13 cellular contexts compared by ENCODE assay signal in the genomic region with DNA sequence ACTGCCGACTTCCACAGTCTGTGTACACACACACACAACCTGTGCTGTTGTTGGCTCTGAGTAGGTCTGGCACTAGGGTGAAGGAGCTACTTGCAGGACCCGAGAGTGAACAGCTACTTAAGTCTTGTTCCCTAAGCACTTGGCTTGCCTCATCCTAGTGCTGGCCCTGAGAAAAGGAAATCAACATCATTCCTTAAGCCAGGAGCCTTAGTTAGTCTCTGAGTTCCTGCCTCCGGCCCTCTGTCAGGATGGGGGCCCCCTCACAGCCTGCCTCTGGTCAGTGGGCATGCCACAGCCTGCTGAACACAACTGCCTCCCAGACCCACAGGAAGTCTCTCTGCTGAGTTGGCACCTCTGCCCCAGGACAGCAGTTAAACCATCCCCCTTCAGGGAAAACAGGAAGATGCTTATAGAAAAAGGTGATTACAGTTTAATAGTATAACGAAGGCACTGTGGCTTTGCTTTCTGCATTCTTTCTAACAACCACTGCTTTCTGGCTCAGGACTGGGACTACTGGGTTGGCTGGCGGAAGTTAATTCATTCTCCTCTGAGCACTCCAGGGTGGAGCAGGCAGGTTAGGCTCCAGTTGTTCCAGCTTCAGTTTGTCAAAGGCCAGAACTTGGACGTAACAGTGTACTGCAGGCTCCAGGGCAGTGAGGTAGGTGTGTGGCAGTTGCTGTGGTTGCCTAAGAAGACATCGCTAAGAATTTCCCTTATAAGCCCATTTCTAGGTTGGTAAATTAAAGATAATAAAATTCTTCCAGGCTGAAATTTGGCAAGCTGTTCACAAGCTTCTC. TPM values are rescaled to one million over a fixed set of nuclear protein-coding genes. Genes with fewer than 3 reads are reported as not detected.
DNase-seq lines count a peak whose midpoint lies in the region; ATAC-seq and TF ChIP-seq lines count a peak whose summit lies in the region.
"Had no signal": no experiment of that assay in that cellular context is flagged by ENCODE, and none has a peak within 500 bp of the region (broad histone marks: within the 10 kb centered on the region; RNA-seq: fewer than 3 reads in every experiment).

No MANE protein-coding gene starts in this region.

- H3K36me3 Mint-ChIP-seq in HFFc6 (ENCODE audit: low read depth) (no peaks in the 10 kb centered on the region; the same call in 1 of the 2 replicates), progenitor cell of endocrine pancreas (ENCODE audit: insufficient read depth) (no peaks in the 10 kb centered on the region)
- H3K36me3 Mint-ChIP-seq: CD8-positive, alpha-beta memory T cell; stimulated activated effector memory CD8-positive, alpha-beta T cell treated with anti-CD3 and anti-CD28 coated beads, Interleukin-12 subunit alpha, Interleukin-12 subunit beta, amount 100 ng/mL, for 72 hours had no signal

- intact Hi-C loops in ascending aorta (cut with DNase I) (loop anchor here (5.0 kb wide), 2 partner anchors 36 to 289 kb away; no protein-coding TSS in a partner anchor), left lung (cut with DNase I) (no loop called here)

- WGBS in suprapubic skin: 31% methylated on average over 5 of the region's 7 CpGs

- no peak for TF ChIP-seq POLR2A in suprapubic skin (IDR thresholded peaks at IDR 0.05)

- H3K9me3 ChIP-seq in ascending aorta (no peaks in the 10 kb centered on the region), left lung (no peaks in the 10 kb centered on the region), suprapubic skin (no peaks in the 10 kb centered on the region)

- peaks cover 59% of the 10 kb centered on the region for H3K4me1 Mint-ChIP-seq in HFFc6 (ENCODE audit: low read depth)
- H3K4me1 Mint-ChIP-seq in progenitor cell of endocrine pancreas (ENCODE audit: low read depth): peaks cover 12% of the 10 kb centered on the region

- peak overlapping the region; percentile 34; the same call in 1 of the 2 replicates for H3K27ac Mint-ChIP-seq in HFFc6
- H3K27ac Mint-ChIP-seq in progenitor cell of endocrine pancreas: no peak overlapping the region
- H3K27ac Mint-ChIP-seq: stimulated activated effector memory CD8-positive, alpha-beta T cell treated with anti-CD3 and anti-CD28 coated beads, Interleukin-12 subunit alpha, Interleukin-12 subunit beta, amount 100 ng/mL, for 72 hours had no signal

- H3K4me1 ChIP-seq in ascending aorta (peaks cover 19 to 36% of the 10 kb centered on the region in 2 donors), left lung (peaks cover 28 to 32% of the 10 kb centered on the region in 2 donors), suprapubic skin (peaks cover 77% of the 10 kb centered on the region)

- no peak for TF ChIP-seq CTCF in HFFc6 (IDR thresholded peaks at IDR 0.05)
- TF ChIP-seq CTCF in ascending aorta (IDR thresholded peaks at IDR 0.05): no peak
- TF ChIP-seq CTCF in left lung (IDR thresholded peaks at IDR 0.05): no peak
- no peak for TF ChIP-seq CTCF in suprapubic skin (IDR thresholded peaks at IDR 0.05)
- no peak for TF ChIP-seq CTCF in omental fat pad (IDR thresholded peaks at IDR 0.05)
- TF ChIP-seq CTCF in progenitor cell of endocrine pancreas (IDR thresholded peaks at IDR 0.05; ENCODE audit: unreplicated experiment): no peak

- no peaks in the 10 kb centered on the region for H3K36me3 ChIP-seq in ascending aorta
- H3K36me3 ChIP-seq in left lung: no peaks in the 10 kb centered on the region
- H3K36me3 ChIP-seq in suprapubic skin: no peaks in the 10 kb centered on the region

- DNase-seq in HFFc6 (no peak), ascending aorta (ENCODE audit: low spot score in 2 of 2) (no peak), left lung (no peak), suprapubic skin (ENCODE audit: low spot score in 2 of 2) (no peak), germinal center (ENCODE audit: low spot score) (no peak), NCI-H526 (lab: John Stamatoyannopoulos, UW) (no peak), omental fat pad (ENCODE audit: low spot score) (no peak), progenitor cell of endocrine pancreas (ENCODE audit: low spot score, unreplicated experiment) (no peak)
- DNase-seq: CD8-positive, alpha-beta memory T cell; glutamatergic neuron; NCI-H1930 had no signal

- no peak overlapping the region for H3K4me3 Mint-ChIP-seq in HFFc6
- no peak overlapping the region for H3K4me3 Mint-ChIP-seq in progenitor cell of endocrine pancreas (ENCODE audit: low read depth)
- H3K4me3 Mint-ChIP-seq: CD8-positive, alpha-beta memory T cell; stimulated activated effector memory CD8-positive, alpha-beta T cell treated with anti-CD3 and anti-CD28 coated beads, Interleukin-12 subunit alpha, Interleukin-12 subunit beta, amount 100 ng/mL, for 72 hours had no signal

- peak overlapping the region; percentile 27 to 63 for H3K27ac ChIP-seq in ascending aorta
- H3K27ac ChIP-seq in left lung: no peak overlapping the region
- peak overlapping the region; percentile 57 for H3K27ac ChIP-seq in suprapubic skin

- H3K4me3 ChIP-seq in ascending aorta (no peak overlapping the region), left lung (no peak overlapping the region), suprapubic skin (peak overlapping the region; percentile 11)

- H3K9me3 Mint-ChIP-seq in HFFc6 (no peaks in the 10 kb centered on the region), progenitor cell of endocrine pancreas (ENCODE audit: low read depth) (no peaks in the 10 kb centered on the region)
- H3K9me3 Mint-ChIP-seq: stimulated activated effector memory CD8-positive, alpha-beta T cell treated with anti-CD3 and anti-CD28 coated beads, Interleukin-12 subunit alpha, Interleukin-12 subunit beta, amount 100 ng/mL, for 72 hours had no signal

- H3K27me3 ChIP-seq in ascending aorta (no peaks in the 10 kb centered on the region), left lung (peaks cover 6 to 43% of the 10 kb centered on the region in 2 donors), suprapubic skin (no peaks in the 10 kb centered on the region)

- TF ChIP-seq EP300 in suprapubic skin (IDR thresholded peaks at IDR 0.05): no peak

- H3K27me3 Mint-ChIP-seq in HFFc6 (ENCODE audit: insufficient read depth) (no peaks in the 10 kb centered on the region; the same call in 1 of the 2 replicates), progenitor cell of endocrine pancreas (peaks cover 76% of the 10 kb centered on the region)

- ATAC-seq in left lung: peak; percentile 41
- no peak for ATAC-seq in omental fat pad (ENCODE audit: low FRiP score)
- ATAC-seq: stimulated activated effector memory CD8-positive, alpha-beta T cell treated with anti-CD3 and anti-CD28 coated beads, Interleukin-12 subunit alpha, Interleukin-12 subunit beta, amount 100 ng/mL, for 72 hours had no signal

RNA-seq across cellular contexts. Expression of gene MAMDC2, which starts 2.8 kb away (rescaled TPM):
- total RNA-seq in HFFc6 (2021; fragmentation: NEBNext Ultra II Directional; extraction: Animal tissue kit (Norgen Biotek cat#: 25700)): 10 to 100 TPM in 4 of 6 experiments, 1 to 10 TPM in 2; 4.0 to 16.6 (median 13.9) TPM
- total RNA-seq in ascending aorta (3.4 TPM), left lung (10 to 100 TPM; 19.4 to 23.6 TPM), suprapubic skin (10 to 100 TPM in 2 of 4 donors, 1 to 10 TPM in 2; 4.1 to 17.3 (median 9.3) TPM), omental fat pad (10 to 100 TPM in 3 of 4 donors, 1 to 10 TPM in 1; 9.0 to 43.7 (median 16.5) TPM), progenitor cell of endocrine pancreas (0.27 and 0.60 TPM in 2 replicates)
- total RNA-seq: CD8-positive, alpha-beta memory T cell; OCI-LY7 had no signal

Comparison
In these comparisons a context has a peak if more than half of its experiments do, and no peak if none do; other contexts are left out.
1. H3K27ac ChIP-seq: peak in ascending aorta (2 of 2) and suprapubic skin (single experiment); none in left lung (0 of 2).